Comparison of ENCODE assay signal across 22 cellular contexts in the genomic region with DNA sequence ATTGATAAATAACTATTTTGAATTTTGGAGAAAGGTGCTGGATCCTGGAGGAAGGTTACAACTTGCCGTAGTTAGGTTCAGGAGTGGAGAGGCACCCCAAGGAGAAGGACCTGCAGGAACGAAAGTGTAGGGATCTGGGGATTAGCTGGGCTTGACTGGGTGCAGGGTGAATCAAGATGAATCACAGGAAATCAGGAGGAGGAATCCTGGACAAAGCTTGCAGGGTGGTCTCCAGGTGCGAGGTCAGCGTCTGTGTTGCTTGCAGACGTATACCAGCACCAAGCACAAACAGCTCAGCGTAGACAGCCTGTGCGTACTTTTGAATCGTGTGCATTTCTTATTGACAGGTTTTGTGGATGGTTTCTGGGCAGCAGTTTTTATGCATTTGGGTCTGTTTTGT.
DNase-seq lines count a peak whose midpoint lies in the region; ATAC-seq and TF ChIP-seq lines count a peak whose summit lies in the region.
"Had no signal": no experiment of that assay in that cellular context is flagged by ENCODE, and none has a peak within 500 bp of the region (broad histone marks: within the 10 kb centered on the region; RNA-seq: fewer than 3 reads in every experiment).

No MANE protein-coding gene starts in this region.

- H3K4me1 ChIP-seq in SJSA1 (replicated peaks) (peaks cover 46% of the 10 kb centered on the region), foreskin keratinocyte (peaks cover 8% of the 10 kb centered on the region), psoas muscle (peaks cover 53% of the 10 kb centered on the region), prostate gland (replicated peaks) (peaks cover under 1% of the 10 kb centered on the region)
- H3K4me1 ChIP-seq: body of pancreas had no signal

- DNase-seq in activated T-cell treated with anti-CD3 and anti-CD28 coated beads, Interleukin-2, amount 50 U/mL, for 24 hours = no peak
- DNase-seq in activated T-cell treated with anti-CD3 and anti-CD28 coated beads for 4 hours (no peak), SJSA1 (ENCODE audit: low read depth in 1 of 2, low spot score in 2 of 2) (peak; percentile 62 to 80), foreskin keratinocyte (no peak), psoas muscle (no peak), chondrocyte (ENCODE audit: low spot score) (no peak), prostate gland (ENCODE audit: low spot score) (no peak)
- DNase-seq: 8988T; activated CD4-positive, alpha-beta T cell treated with anti-CD3 and anti-CD28 coated beads, Interleukin-2, amount 10 ng/mL, durations not matched to agents 7 days and 5 days; body of pancreas; CD8-positive, alpha-beta memory T cell; colonic mucosa; DMS153; GDM1; Kasumi-1; NCI-H2171; NCI-H526; nucleus accumbens; T-helper 2 cell; upper lobe of left lung had no signal

- no peaks in the 10 kb centered on the region for H3K27me3 Mint-ChIP-seq in activated T-cell treated with anti-CD3 and anti-CD28 coated beads, Interleukin-2, amount 50 U/mL, for 24 hours
- H3K27me3 Mint-ChIP-seq in chondrocyte (ENCODE audit: low read depth) = no peaks in the 10 kb centered on the region
- H3K27me3 Mint-ChIP-seq: activated CD4-positive, alpha-beta T cell treated with anti-CD3 and anti-CD28 coated beads, Interleukin-2, amount 10 ng/mL, durations not matched to agents 7 days and 5 days; activated naive CD8-positive, alpha-beta T cell had no signal

- no peak overlapping the region for H3K4me3 ChIP-seq in SJSA1
- no peak overlapping the region for H3K4me3 ChIP-seq in psoas muscle
- H3K4me3 ChIP-seq in prostate gland = no peak overlapping the region
- H3K4me3 ChIP-seq: body of pancreas, colonic mucosa, upper lobe of left lung had no signal

- H3K9me3 ChIP-seq in SJSA1 (replicated peaks) (no peaks in the 10 kb centered on the region), psoas muscle (no peaks in the 10 kb centered on the region), prostate gland (no peaks in the 10 kb centered on the region)
- H3K9me3 ChIP-seq: body of pancreas, colonic mucosa, upper lobe of left lung had no signal

- no peak for TF ChIP-seq POLR2A in prostate gland (IDR thresholded peaks at IDR 0.05)

- peak overlapping the region; percentile 7; the same call in 1 of the 2 replicates for H3K27ac ChIP-seq in SJSA1
- no peak overlapping the region for H3K27ac ChIP-seq in foreskin keratinocyte
- peak overlapping the region; percentile 1 for H3K27ac ChIP-seq in psoas muscle
- H3K27ac ChIP-seq in prostate gland = no peak overlapping the region
- H3K27ac ChIP-seq: body of pancreas, colonic mucosa, upper lobe of left lung had no signal

- H3K27ac Mint-ChIP-seq in activated T-cell treated with anti-CD3 and anti-CD28 coated beads, Interleukin-2, amount 50 U/mL, for 24 hours = peak overlapping the region; percentile 22
- no peak overlapping the region for H3K27ac Mint-ChIP-seq in chondrocyte (ENCODE audit: unreplicated experiment)
- H3K27ac Mint-ChIP-seq: activated CD4-positive, alpha-beta T cell treated with anti-CD3 and anti-CD28 coated beads, Interleukin-2, amount 10 ng/mL, durations not matched to agents 7 days and 5 days; activated naive CD8-positive, alpha-beta T cell had no signal

- H3K36me3 ChIP-seq in SJSA1 = peaks cover 7% of the 10 kb centered on the region; the same call in 1 of the 2 replicates
- H3K36me3 ChIP-seq in psoas muscle (ENCODE audit: insufficient read depth in 1 of 2, low read depth in 1 of 2) = no peaks in the 10 kb centered on the region
- H3K36me3 ChIP-seq in prostate gland = no peaks in the 10 kb centered on the region
- H3K36me3 ChIP-seq: colonic mucosa had no signal

- no peak overlapping the region for H3K4me3 Mint-ChIP-seq in activated T-cell treated with anti-CD3 and anti-CD28 coated beads, Interleukin-2, amount 50 U/mL, for 24 hours
- H3K4me3 Mint-ChIP-seq in chondrocyte (ENCODE audit: unreplicated experiment) = no peak overlapping the region
- H3K4me3 Mint-ChIP-seq: activated CD4-positive, alpha-beta T cell treated with anti-CD3 and anti-CD28 coated beads, Interleukin-2, amount 10 ng/mL, durations not matched to agents 7 days and 5 days; activated naive CD8-positive, alpha-beta T cell had no signal

- H3K36me3 Mint-ChIP-seq in activated T-cell treated with anti-CD3 and anti-CD28 coated beads, Interleukin-2, amount 50 U/mL, for 24 hours (ENCODE audit: low read depth) = peaks cover 43% of the 10 kb centered on the region
- peaks cover 4% of the 10 kb centered on the region for H3K36me3 Mint-ChIP-seq in chondrocyte (ENCODE audit: low read depth)
- H3K36me3 Mint-ChIP-seq: activated naive CD8-positive, alpha-beta T cell had no signal

- no peaks in the 10 kb centered on the region for H3K9me3 Mint-ChIP-seq in activated T-cell treated with anti-CD3 and anti-CD28 coated beads, Interleukin-2, amount 50 U/mL, for 24 hours
- no peaks in the 10 kb centered on the region for H3K9me3 Mint-ChIP-seq in chondrocyte (ENCODE audit: low read depth)
- H3K9me3 Mint-ChIP-seq: activated CD4-positive, alpha-beta T cell treated with anti-CD3 and anti-CD28 coated beads, Interleukin-2, amount 10 ng/mL, durations not matched to agents 7 days and 5 days; CD8-positive, alpha-beta memory T cell had no signal

- no peaks in the 10 kb centered on the region for H3K27me3 ChIP-seq in SJSA1 (replicated peaks)
- H3K27me3 ChIP-seq in foreskin keratinocyte = no peaks in the 10 kb centered on the region
- H3K27me3 ChIP-seq in psoas muscle (ENCODE audit: insufficient read depth in 3 of 3, low read length in 2 of 3) = no peaks in the 10 kb centered on the region
- no peaks in the 10 kb centered on the region for H3K27me3 ChIP-seq in prostate gland (replicated peaks; ENCODE audit: insufficient read depth)
- H3K27me3 ChIP-seq: body of pancreas, colonic mucosa, upper lobe of left lung had no signal

- 92 to 98% (median 94%) methylated on average over 8 of the region's 8 CpGs for WGBS in psoas muscle, 3 donors
- WGBS in prostate gland = 87% methylated on average over 8 of the region's 8 CpGs

- peak; percentile 19 for ATAC-seq in foreskin keratinocyte
- no peak for ATAC-seq in psoas muscle
- no peak for ATAC-seq in HG03097 (IDR thresholded peaks at IDR 0.05; ENCODE audit: low FRiP score, unreplicated experiment)
- ATAC-seq: body of pancreas had no signal

- TF ChIP-seq CTCF in foreskin keratinocyte (conservative IDR thresholded peaks at IDR 0.05) (no peak), psoas muscle (IDR thresholded peaks at IDR 0.05) (no peak), chondrocyte (IDR thresholded peaks at IDR 0.05) (no peak), prostate gland (IDR thresholded peaks at IDR 0.05) (no peak)

- peaks cover 17% of the 10 kb centered on the region for H3K4me1 Mint-ChIP-seq in activated T-cell treated with anti-CD3 and anti-CD28 coated beads, Interleukin-2, amount 50 U/mL, for 24 hours (ENCODE audit: low read depth)
- peaks cover 4% of the 10 kb centered on the region for H3K4me1 Mint-ChIP-seq in chondrocyte (ENCODE audit: low read depth)

- intact Hi-C loops in psoas muscle (cut with DNase I) = no loop called here
- intact Hi-C loops in prostate gland (cut with DNase I) = loop anchor here (10.0 kb wide), 2 partner anchors 154 to 264 kb away; no protein-coding TSS in a partner anchor

Comparison
In these comparisons a context has a peak if more than half of its experiments do, and no peak if none do; other contexts are left out.
1. DNase-seq: peak in SJSA1 (2 of 2); none in activated T-cell treated with anti-CD3 and anti-CD28 coated beads, Interleukin-2, amount 50 U/mL, for 24 hours (single experiment), activated T-cell treated with anti-CD3 and anti-CD28 coated beads for 4 hours (single experiment), foreskin keratinocyte (0 of 2), psoas muscle (0 of 2), chondrocyte (single experiment) and prostate gland (single experiment).
2. H3K27ac ChIP-seq: peak in SJSA1 (single experiment) and psoas muscle (single experiment); none in foreskin keratinocyte (single experiment) and prostate gland (0 of 2).